1 cellular context compared by ENCODE assay signal in the genomic region with DNA sequence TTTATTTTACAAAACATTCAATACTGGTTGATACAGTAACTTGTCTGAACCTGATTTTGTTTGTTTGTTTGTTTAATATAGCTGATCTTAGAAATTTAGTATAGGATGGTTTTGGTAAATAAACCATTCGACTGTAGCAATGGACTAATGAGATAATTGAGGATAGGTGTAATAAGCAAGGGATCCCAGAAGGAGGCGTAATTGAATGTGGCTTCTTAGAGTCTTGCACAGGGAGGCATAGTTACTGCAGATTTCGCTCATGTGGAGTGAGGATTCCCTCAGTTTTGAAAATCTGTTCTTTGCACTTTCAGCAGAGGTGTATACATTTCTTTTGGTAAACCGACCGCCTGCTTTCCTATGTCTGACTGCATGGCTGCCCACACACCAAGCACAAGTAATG.
TF ChIP-seq lines count a peak whose summit lies in the region.

No MANE protein-coding gene starts in this region.

TF ChIP-seq in SK-N-SH treated with all-trans-retinoic acid at 6 μM for 48 hours, 23 proteins besides CTCF, POLR2A, EP300 and RAD21 (continued from another document):
- TF ChIP-seq, protein P1, sequence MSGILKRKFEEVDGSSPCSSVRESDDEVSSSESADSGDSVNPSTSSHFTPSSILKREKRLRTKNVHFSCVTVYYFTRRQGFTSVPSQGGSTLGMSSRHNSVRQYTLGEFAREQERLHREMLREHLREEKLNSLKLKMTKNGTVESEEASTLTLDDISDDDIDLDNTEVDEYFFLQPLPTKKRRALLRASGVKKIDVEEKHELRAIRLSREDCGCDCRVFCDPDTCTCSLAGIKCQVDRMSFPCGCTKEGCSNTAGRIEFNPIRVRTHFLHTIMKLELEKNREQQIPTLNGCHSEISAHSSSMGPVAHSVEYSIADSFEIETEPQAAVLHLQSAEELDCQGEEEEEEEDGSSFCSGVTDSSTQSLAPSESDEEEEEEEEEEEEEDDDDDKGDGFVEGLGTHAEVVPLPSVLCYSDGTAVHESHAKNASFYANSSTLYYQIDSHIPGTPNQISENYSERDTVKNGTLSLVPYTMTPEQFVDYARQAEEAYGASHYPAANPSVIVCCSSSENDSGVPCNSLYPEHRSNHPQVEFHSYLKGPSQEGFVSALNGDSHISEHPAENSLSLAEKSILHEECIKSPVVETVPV (CRISPR knock-in tag; IDR thresholded peaks at IDR 0.05), result no peak
